Comparison of ENCODE assay signal across 5 cellular contexts in genomic region chr16:33593344-33593743, GRCh38.
DNase-seq lines count a peak whose midpoint lies in the region; ATAC-seq, FAIRE-seq and TF ChIP-seq lines count a peak whose summit lies in the region.
"Not testable (repeated sequence)": the region's sequence is repeated elsewhere in the genome, so short reads cannot be mapped to it uniquely, and the experiment has no call there.

No MANE protein-coding gene starts in this region.

- intact Hi-C loops in kidney (cut with DNase I); sigmoid colon (cut with DNase I); upper lobe of right lung (cut with DNase I): not testable (repeated sequence)

- not testable (repeated sequence) for H3K27ac ChIP-seq in kidney (ENCODE audit: low read depth in 2 of 2, low read length in 2 of 2); sigmoid colon; upper lobe of right lung

- H3K9me3 ChIP-seq in kidney (ENCODE audit: control insufficient read depth in 1 of 2, low read length in 2 of 2); sigmoid colon; upper lobe of right lung: not testable (repeated sequence)

- not testable (repeated sequence) for H3K36me3 Mint-ChIP-seq in osteocyte (ENCODE audit: unreplicated experiment); stimulated activated memory B cell treated with anti-CD40 and anti-IgM and Interleukin-4, amounts not matched to agents 10 μg/mL and 1 μg/mL and 100 μg/mL, for 72 hours

- not testable (repeated sequence) for H3K4me3 ChIP-seq in kidney (ENCODE audit: low read length in 2 of 2); sigmoid colon; upper lobe of right lung

- not testable (repeated sequence) for H3K36me3 ChIP-seq in kidney (ENCODE audit: control insufficient read depth in 1 of 2, insufficient read depth in 2 of 2, low read length in 2 of 2); sigmoid colon; upper lobe of right lung

- not testable (repeated sequence) for H3K9me3 Mint-ChIP-seq in osteocyte (ENCODE audit: unreplicated experiment); stimulated activated memory B cell treated with anti-CD40 and anti-IgM and Interleukin-4, amounts not matched to agents 10 μg/mL and 1 μg/mL and 100 μg/mL, for 72 hours

- not testable (repeated sequence) for H3K27me3 ChIP-seq in sigmoid colon, upper lobe of right lung

- WGBS in sigmoid colon, 2 donors = 96 to 98% methylated on average over 4 of the region's 6 CpGs

- not testable (repeated sequence) for H3K4me3 Mint-ChIP-seq in osteocyte (ENCODE audit: unreplicated experiment); stimulated activated memory B cell treated with anti-CD40 and anti-IgM and Interleukin-4, amounts not matched to agents 10 μg/mL and 1 μg/mL and 100 μg/mL, for 72 hours

- TF ChIP-seq CTCF in kidney (IDR thresholded peaks at IDR 0.05; ENCODE audit: borderline replicate concordance, extremely low read depth, insufficient read depth); osteocyte (IDR thresholded peaks at IDR 0.05); sigmoid colon (IDR thresholded peaks at IDR 0.05); upper lobe of right lung (IDR thresholded peaks at IDR 0.05): not testable (repeated sequence)

- not testable (repeated sequence) for FAIRE-seq in kidney (lab: Jason Lieb, UNC)

- not testable (repeated sequence) for H3K4me1 Mint-ChIP-seq in osteocyte (ENCODE audit: unreplicated experiment); stimulated activated memory B cell treated with anti-CD40 and anti-IgM and Interleukin-4, amounts not matched to agents 10 μg/mL and 1 μg/mL and 100 μg/mL, for 72 hours

- TF ChIP-seq POLR2A in sigmoid colon (IDR thresholded peaks at IDR 0.05) = not testable (repeated sequence)

- peak; percentile 20 for ATAC-seq in stimulated activated memory B cell treated with anti-CD40 and anti-IgM and Interleukin-4, amounts not matched to agents 10 μg/mL and 1 μg/mL and 100 μg/mL, for 72 hours
- ATAC-seq in upper lobe of right lung = peak; percentile 41

- not testable (repeated sequence) for H3K4me1 ChIP-seq in kidney (ENCODE audit: control insufficient read depth in 1 of 2, insufficient read depth in 1 of 2, low read depth in 1 of 2, low read length in 2 of 2); sigmoid colon; upper lobe of right lung

- H3K27ac Mint-ChIP-seq in osteocyte (ENCODE audit: unreplicated experiment); stimulated activated memory B cell treated with anti-CD40 and anti-IgM and Interleukin-4, amounts not matched to agents 10 μg/mL and 1 μg/mL and 100 μg/mL, for 72 hours: not testable (repeated sequence)

- DNase-seq in kidney (peak; percentile 73), osteocyte (ENCODE audit: extremely low spot score, unreplicated experiment) (peak; percentile 81), sigmoid colon (peak; percentile 4)
- not testable (repeated sequence) for DNase-seq in upper lobe of right lung

- H3K9ac ChIP-seq in kidney (ENCODE audit: low read length in 2 of 2) = not testable (repeated sequence)

- TF ChIP-seq EP300 in sigmoid colon (IDR thresholded peaks at IDR 0.05) = not testable (repeated sequence)

- not testable (repeated sequence) for H3K27me3 Mint-ChIP-seq in osteocyte (ENCODE audit: unreplicated experiment); stimulated activated memory B cell treated with anti-CD40 and anti-IgM and Interleukin-4, amounts not matched to agents 10 μg/mL and 1 μg/mL and 100 μg/mL, for 72 hours
